In genomic region chr1:58784758-58785423, GRCh38 we compare ENCODE assay signal across 8 cellular contexts. TPM values are rescaled to one million over a fixed set of nuclear protein-coding genes. Genes with fewer than 3 reads are reported as not detected.
DNase-seq lines count a peak whose midpoint lies in the region; ATAC-seq and TF ChIP-seq lines count a peak whose summit lies in the region.

No MANE protein-coding gene starts in this region.

- H3K27me3 ChIP-seq in lower lobe of right lung (ENCODE audit: low read depth) = no peaks in the 10 kb centered on the region

- no peaks in the 10 kb centered on the region for H3K9me3 ChIP-seq in lower lobe of right lung

- intact Hi-C loops in activated CD8-positive, alpha-beta T cell treated with anti-CD3 and anti-CD28 coated beads for 36 hours (cut with micrococcal nuclease) = loop anchor here (2.0 to 10.0 kb wide), 3 partner anchors 32 to 510 kb away; partner anchors contain the start of gene FGGY
- intact Hi-C loops in lower lobe of right lung (cut with DNase I) = no loop called here

- peak; percentile 97 for DNase-seq in COLO668 (lab: John Stamatoyannopoulos, UW; ENCODE audit: unreplicated experiment)
- DNase-seq in NCI-H774 (lab: John Stamatoyannopoulos, UW) = peak; percentile 77
- peak; percentile 85 for DNase-seq in activated CD8-positive, alpha-beta T cell treated with anti-CD3 and anti-CD28 coated beads for 36 hours
- DNase-seq in ecto neural progenitor cell (ENCODE audit: low spot score) = peak; percentile 76
- peak; percentile 94 for DNase-seq in lower lobe of right lung
- DNase-seq in stimulated activated CD4-positive, alpha-beta T cell treated with anti-CD3 and anti-CD28 coated beads, Interleukin-4, amount 100 ng/mL, for 4 hours = peak; percentile 69 to 82

- peaks cover 13% of the 10 kb centered on the region for H3K9me3 Mint-ChIP-seq in activated CD8-positive, alpha-beta T cell treated with anti-CD3 and anti-CD28 coated beads for 36 hours

- H3K27ac ChIP-seq in lower lobe of right lung = peak overlapping the region; percentile 100

- CTCF ChIA-PET in activated CD8-positive, alpha-beta T cell treated with anti-CD3 and anti-CD28 coated beads for 36 hours (lab: Charles Lee) = interaction anchor here (0.6 to 1.6 kb wide), 3 partner anchors 29 to 235 kb away, joined by 3 to 5 read pairs (median 4); no protein-coding TSS in a partner anchor

- peaks cover 10% of the 10 kb centered on the region for H3K36me3 ChIP-seq in lower lobe of right lung

- H3K4me3 Mint-ChIP-seq in activated CD8-positive, alpha-beta T cell treated with anti-CD3 and anti-CD28 coated beads for 36 hours = peak overlapping the region; percentile 86

- H3K27me3 Mint-ChIP-seq in activated CD8-positive, alpha-beta T cell treated with anti-CD3 and anti-CD28 coated beads for 36 hours = no peaks in the 10 kb centered on the region

- peak overlapping the region; percentile 97 for H3K27ac Mint-ChIP-seq in activated CD8-positive, alpha-beta T cell treated with anti-CD3 and anti-CD28 coated beads for 36 hours

- H3K4me1 Mint-ChIP-seq in activated CD8-positive, alpha-beta T cell treated with anti-CD3 and anti-CD28 coated beads for 36 hours (ENCODE audit: low read depth) = peaks cover 14% of the 10 kb centered on the region

- H3K36me3 Mint-ChIP-seq in activated CD8-positive, alpha-beta T cell treated with anti-CD3 and anti-CD28 coated beads for 36 hours (ENCODE audit: low read depth) = peaks cover 38% of the 10 kb centered on the region

- peak; percentile 3 for ATAC-seq in HG02571 (IDR thresholded peaks at IDR 0.05; ENCODE audit: unreplicated experiment)
- ATAC-seq in activated CD8-positive, alpha-beta T cell treated with anti-CD3 and anti-CD28 coated beads for 36 hours = peak; percentile 2
- peak; percentile 40 to 48 for ATAC-seq in lower lobe of right lung
- no peak for ATAC-seq in HG02610 (IDR thresholded peaks at IDR 0.05; ENCODE audit: unreplicated experiment)

- peak; percentile 37 for TF ChIP-seq CTCF in activated CD8-positive, alpha-beta T cell treated with anti-CD3 and anti-CD28 coated beads for 36 hours (IDR thresholded peaks at IDR 0.05)
- peak; percentile 67 for TF ChIP-seq CTCF in lower lobe of right lung (IDR thresholded peaks at IDR 0.05)

- peak overlapping the region; percentile 86 for H3K4me3 ChIP-seq in lower lobe of right lung

- POLR2A ChIA-PET in activated CD8-positive, alpha-beta T cell treated with anti-CD3 and anti-CD28 coated beads for 36 hours (lab: Charles Lee) = interaction anchor here (1.0 to 2.9 kb wide), 5 partner anchors 29 to 235 kb away, joined by 3 to 11 read pairs (median 9); no protein-coding TSS in a partner anchor

- peaks cover 24% of the 10 kb centered on the region for H3K4me1 ChIP-seq in lower lobe of right lung

RNA-seq across cellular contexts. Expression of gene JUN, which starts 1.0 kb away (rescaled TPM):
- total RNA-seq in activated CD8-positive, alpha-beta T cell treated with anti-CD3 and anti-CD28 coated beads for 36 hours = 10 to 100 TPM; 51.4 to 53.2 TPM
- total RNA-seq in lower lobe of right lung = 118 TPM
